ENCODE assay signal across 11 cellular contexts in genomic region chr17:1773755-1774181, GRCh38. TPM values are rescaled to one million over a fixed set of nuclear protein-coding genes. Genes with fewer than 3 reads are reported as not detected.
DNase-seq lines count a peak whose midpoint lies in the region; ATAC-seq and TF ChIP-seq lines count a peak whose summit lies in the region.
"Had no signal": no experiment of that assay in that cellular context is flagged by ENCODE, and none has a peak within 500 bp of the region (broad histone marks: within the 10 kb centered on the region; RNA-seq: fewer than 3 reads in every experiment).

No MANE protein-coding gene starts in this region.

- H3K4me3 ChIP-seq in ACC112 (ENCODE audit: low read depth, low read length) (no peak overlapping the region), heart right ventricle (no peak overlapping the region)

- H3K27me3 ChIP-seq in ACC112 (ENCODE audit: insufficient read depth, low read length) (no peaks in the 10 kb centered on the region), heart right ventricle (no peaks in the 10 kb centered on the region)

- H3K9me3 Mint-ChIP-seq in T-cell = no peaks in the 10 kb centered on the region
- H3K9me3 Mint-ChIP-seq in progenitor cell of endocrine pancreas (ENCODE audit: low read depth) = no peaks in the 10 kb centered on the region

- H3K27ac Mint-ChIP-seq in T-cell (peak overlapping the region; percentile 36 to 86), progenitor cell of endocrine pancreas (peak overlapping the region; percentile 67)

- 32 to 44% methylated on average over 6 of the region's 6 CpGs for WGBS in heart right ventricle, 2 donors

- H3K36me3 Mint-ChIP-seq in T-cell (peaks cover 20% of the 10 kb centered on the region), progenitor cell of endocrine pancreas (ENCODE audit: insufficient read depth) (peaks cover 15% of the 10 kb centered on the region)

- H3K27me3 Mint-ChIP-seq in T-cell (no peaks in the 10 kb centered on the region), progenitor cell of endocrine pancreas (no peaks in the 10 kb centered on the region)

- H3K4me3 Mint-ChIP-seq in T-cell = no peak overlapping the region
- H3K4me3 Mint-ChIP-seq in progenitor cell of endocrine pancreas (ENCODE audit: low read depth) = no peak overlapping the region

- TF ChIP-seq CTCF in heart right ventricle (IDR thresholded peaks at IDR 0.05) (no peak), progenitor cell of endocrine pancreas (IDR thresholded peaks at IDR 0.05; ENCODE audit: unreplicated experiment) (no peak)

- H3K27ac ChIP-seq in ACC112 (ENCODE audit: low read depth, low read length) (peak overlapping the region; percentile 53), heart right ventricle (peak overlapping the region; percentile 23 to 70 (median 54))

- H3K4me1 ChIP-seq in ACC112 (ENCODE audit: control insufficient read depth, insufficient read depth, low read length, unreplicated experiment) = peaks cover 10% of the 10 kb centered on the region
- peaks cover 0 to 44% (median 6%) of the 10 kb centered on the region in 9 donors for H3K4me1 ChIP-seq in heart right ventricle

- ATAC-seq in T-cell (replicated peaks in 1 of 4) = no peak
- peak in 5 of 8 donors; percentile 11 to 40 (median 20) for ATAC-seq in heart right ventricle
- no peak for ATAC-seq in HG03159 (IDR thresholded peaks at IDR 0.05; ENCODE audit: unreplicated experiment)
- no peak for ATAC-seq in HG02885 (IDR thresholded peaks at IDR 0.05; ENCODE audit: poor library complexity, unreplicated experiment)

- no peak overlapping the region for H2AFZ ChIP-seq in ACC112 (ENCODE audit: low read length, unreplicated experiment)

- CTCF ChIA-PET in T-cell (lab: Charles Lee) = no interaction called here

- H3K36me3 ChIP-seq in ACC112 (ENCODE audit: insufficient read depth, low read length) (peaks cover 26% of the 10 kb centered on the region), heart right ventricle (peaks cover 0 to 67% (median 13%) of the 10 kb centered on the region in 9 donors)

- peaks cover 11 to 22% (median 19%) of the 10 kb centered on the region in 3 donors for H3K4me1 Mint-ChIP-seq in T-cell
- peaks cover 10% of the 10 kb centered on the region for H3K4me1 Mint-ChIP-seq in progenitor cell of endocrine pancreas (ENCODE audit: low read depth)

- DNase-seq in T-cell (no peak), heart right ventricle (no peak), progenitor cell of endocrine pancreas (ENCODE audit: low spot score, unreplicated experiment) (no peak), AG08395 (ENCODE audit: low spot score) (no peak), NCI-H2196 (lab: John Stamatoyannopoulos, UW; ENCODE audit: unreplicated experiment) (no peak)
- DNase-seq: NCI-H2081; stimulated activated CD4-positive, alpha-beta T cell treated with anti-CD3 and anti-CD28 coated beads, Interleukin-12 subunit alpha, Interleukin-12 subunit beta, amount 100 ng/mL, for 4 hours; T-helper 2 cell had no signal

- POLR2A ChIA-PET in T-cell (lab: Charles Lee) = no interaction called here

- no peaks in the 10 kb centered on the region for H3K9me3 ChIP-seq in heart right ventricle

- intact Hi-C loops in heart right ventricle (cut with DNase I) = no loop called here

- H3K79me2 ChIP-seq in ACC112 (ENCODE audit: control insufficient read depth, insufficient read depth, low read length, unreplicated experiment) = no peaks in the 10 kb centered on the region

RNA-seq across cellular contexts. Expression of gene SERPINF1, which starts 11.9 kb away (rescaled TPM):
- total RNA-seq in T-cell (1 to 10 TPM in 4 of 5 donors, under 1 TPM in 1; 0.68 to 8.9 (median 4.4) TPM), heart right ventricle (100 to 1,000 TPM in 4 of 10 donors, 10 to 100 TPM in 6; 26.2 to 185 (median 89.1) TPM), progenitor cell of endocrine pancreas (163 and 169 TPM in 2 replicates)
- 100 to 1,000 TPM; 181 to 247 TPM for polyA plus RNA-seq in heart right ventricle

RNA-seq across cellular contexts. Expression of gene SERPINF2, which starts 31.1 kb away (rescaled TPM):
- total RNA-seq in T-cell = 1 to 10 TPM in 4 of 5 donors, under 1 TPM in 1; 0.86 to 2.9 (median 1.4) TPM
- total RNA-seq in heart right ventricle = 1 to 10 TPM in 3 of 10 donors, under 1 TPM in 5, not detected in 2; 0.18 to 1.3 (median 0.41) TPM
- polyA plus RNA-seq in heart right ventricle = 1 to 10 TPM; 2.0 to 2.8 TPM
- total RNA-seq in progenitor cell of endocrine pancreas = 68.6 and 74.5 TPM in 2 replicates

RNA-seq across cellular contexts. Expression of gene WDR81, which starts 49.3 kb away (rescaled TPM):
- 10 to 100 TPM; 41.4 to 76.0 (median 63.1) TPM for total RNA-seq in T-cell
- 10 to 100 TPM in 4 of 10 donors, 1 to 10 TPM in 6; 7.7 to 16.9 (median 9.2) TPM for total RNA-seq in heart right ventricle
- polyA plus RNA-seq in heart right ventricle = 10 to 100 TPM in 1 of 2 donors, 1 to 10 TPM in 1; 8.5 to 14.9 TPM
- total RNA-seq in progenitor cell of endocrine pancreas = 22.1 and 22.4 TPM in 2 replicates

RNA-seq across cellular contexts. Expression of gene SMYD4, which starts 55.9 kb away (rescaled TPM):
- total RNA-seq in T-cell (10 to 100 TPM; 24.4 to 42.7 (median 38.5) TPM), heart right ventricle (10 to 100 TPM in 4 of 10 donors, 1 to 10 TPM in 6; 7.2 to 13.5 (median 9.3) TPM), progenitor cell of endocrine pancreas (26.6 and 33.5 TPM in 2 replicates)
- 1 to 10 TPM; 4.6 to 6.9 TPM for polyA plus RNA-seq in heart right ventricle

RNA-seq across cellular contexts. Expression of gene RPA1, which starts 56.0 kb away (rescaled TPM):
- total RNA-seq in T-cell (100 to 1,000 TPM in 3 of 5 donors, 10 to 100 TPM in 2; 78.9 to 124 (median 107) TPM), heart right ventricle (10 to 100 TPM; 51.1 to 96.6 (median 75.4) TPM), progenitor cell of endocrine pancreas (111 and 119 TPM in 2 replicates)
- polyA plus RNA-seq in heart right ventricle = 10 to 100 TPM in 1 of 2 donors, 1 to 10 TPM in 1; 7.2 to 32.3 TPM

Comparison
In these comparisons a context has a peak if more than half of its experiments do, and no peak if none do; other contexts are left out.
1. ATAC-seq: peak in heart right ventricle (5 of 8); none in T-cell (0 of 4), HG03159 (single experiment) and HG02885 (single experiment).
2. RNA of gene SERPINF2, which starts 31.1 kb away (total RNA-seq): 68.6 to 74.5 TPM in progenitor cell of endocrine pancreas; 0.86 to 2.9 TPM in T-cell and 0.18 to 1.3 TPM in heart right ventricle; every median in the first group is over 10 times any median in the second.